In the genomic region with DNA sequence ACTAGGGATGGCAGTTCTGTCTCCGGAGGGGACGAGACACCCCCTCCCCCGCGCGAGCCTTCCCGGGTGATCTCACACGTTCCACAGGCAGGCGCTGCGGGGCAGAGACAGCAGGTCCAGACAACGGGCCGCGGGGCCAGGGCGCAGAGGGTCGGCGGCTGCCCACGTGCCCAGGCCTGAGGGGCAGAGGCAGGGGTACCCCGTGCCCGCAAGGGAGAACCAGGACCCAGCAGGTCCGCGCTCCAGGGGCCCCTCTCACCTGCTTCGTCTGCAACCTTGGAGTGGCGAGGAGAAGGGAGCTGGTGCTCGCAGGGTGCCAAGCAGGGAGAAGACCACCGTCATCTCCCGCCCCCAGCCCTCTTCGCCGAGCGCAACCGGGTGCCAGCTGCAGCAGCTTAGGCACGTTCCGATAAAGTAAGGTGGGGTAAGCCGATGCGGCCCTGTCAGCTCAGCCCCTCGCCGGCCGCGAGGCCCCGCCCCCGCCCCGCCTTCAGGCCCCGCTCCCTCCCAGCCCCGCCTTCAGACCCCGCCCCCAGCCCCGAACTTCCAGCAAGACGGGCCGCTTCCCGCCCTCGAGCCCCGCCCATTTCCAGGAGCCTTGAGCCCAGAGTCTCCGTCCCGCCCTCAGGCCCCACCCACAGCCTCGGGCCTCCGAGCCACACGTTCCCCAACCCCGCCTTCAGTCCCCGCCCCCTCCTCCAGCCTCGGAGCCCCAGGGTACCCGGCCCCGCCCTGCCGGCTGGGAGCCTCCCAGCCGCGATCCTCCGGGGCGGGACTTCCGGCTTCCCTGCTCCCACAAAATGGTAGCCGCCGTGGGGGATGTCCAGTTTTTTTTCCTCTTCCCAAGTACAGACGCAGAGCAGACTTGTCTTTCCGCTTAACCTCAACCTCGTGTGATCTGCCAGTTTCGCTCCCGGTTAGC, we compare ENCODE assay signal across 8 cellular contexts. TPM values are rescaled to one million over a fixed set of nuclear protein-coding genes. Genes with fewer than 3 reads are reported as not detected.
DNase-seq lines count a peak whose midpoint lies in the region; ATAC-seq, FAIRE-seq and TF ChIP-seq lines count a peak whose summit lies in the region.

A gene with protein sequence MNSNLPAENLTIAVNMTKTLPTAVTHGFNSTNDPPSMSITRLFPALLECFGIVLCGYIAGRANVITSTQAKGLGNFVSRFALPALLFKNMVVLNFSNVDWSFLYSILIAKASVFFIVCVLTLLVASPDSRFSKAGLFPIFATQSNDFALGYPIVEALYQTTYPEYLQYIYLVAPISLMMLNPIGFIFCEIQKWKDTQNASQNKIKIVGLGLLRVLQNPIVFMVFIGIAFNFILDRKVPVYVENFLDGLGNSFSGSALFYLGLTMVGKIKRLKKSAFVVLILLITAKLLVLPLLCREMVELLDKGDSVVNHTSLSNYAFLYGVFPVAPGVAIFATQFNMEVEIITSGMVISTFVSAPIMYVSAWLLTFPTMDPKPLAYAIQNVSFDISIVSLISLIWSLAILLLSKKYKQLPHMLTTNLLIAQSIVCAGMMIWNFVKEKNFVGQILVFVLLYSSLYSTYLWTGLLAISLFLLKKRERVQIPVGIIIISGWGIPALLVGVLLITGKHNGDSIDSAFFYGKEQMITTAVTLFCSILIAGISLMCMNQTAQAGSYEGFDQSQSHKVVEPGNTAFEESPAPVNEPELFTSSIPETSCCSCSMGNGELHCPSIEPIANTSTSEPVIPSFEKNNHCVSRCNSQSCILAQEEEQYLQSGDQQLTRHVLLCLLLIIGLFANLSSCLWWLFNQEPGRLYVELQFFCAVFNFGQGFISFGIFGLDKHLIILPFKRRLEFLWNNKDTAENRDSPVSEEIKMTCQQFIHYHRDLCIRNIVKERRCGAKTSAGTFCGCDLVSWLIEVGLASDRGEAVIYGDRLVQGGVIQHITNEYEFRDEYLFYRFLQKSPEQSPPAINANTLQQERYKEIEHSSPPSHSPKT (minus strand): TSS at position 416 of the 922 bp plus-strand sequence. CDS start 5,073 bp downstream, outside the sequence.

- peak within 1 kb of the TSS; percentile 98 for H2AFZ ChIP-seq in smooth muscle cell (ENCODE audit: low read depth)

- peak; percentile 96 for DNase-seq in AG04450 (ENCODE audit: low read depth, low spot score)
- peak; percentile 100 for DNase-seq in NCI-H2227 (lab: John Stamatoyannopoulos, UW; ENCODE audit: unreplicated experiment)
- DNase-seq in WERI-Rb-1, result peak; percentile 99
- DNase-seq in bronchial epithelial cell (ENCODE audit: low read depth), result peak; percentile 91
- DNase-seq in iPS-NIHi7 (ENCODE audit: extremely low spot score), result peak; percentile 99
- peak; percentile 97 for DNase-seq in smooth muscle cell (lab: John Stamatoyannopoulos, UW; ENCODE audit: unreplicated experiment)

- peaks cover 4% of the 10 kb centered on the region for H3K27me3 ChIP-seq in AG04450 (ENCODE audit: control insufficient read depth, insufficient read depth, low read length)
- no peaks in the 10 kb centered on the region for H3K27me3 ChIP-seq in WERI-Rb-1 (ENCODE audit: insufficient read depth, low read depth, severe bottlenecking)
- no peaks in the 10 kb centered on the region for H3K27me3 ChIP-seq in bronchial epithelial cell (ENCODE audit: control insufficient read depth, insufficient read depth, low read length)
- no peaks in the 10 kb centered on the region for H3K27me3 ChIP-seq in smooth muscle cell (ENCODE audit: low read depth)

- CTCF ChIA-PET in AG04450 (lab: Charles Lee), result interaction anchor here (0.9 to 7.5 kb wide), 5 partner anchors 9 to 201 kb away, joined by 3 to 64 read pairs (median 4); no protein-coding TSS in a partner anchor

- H3K9me3 ChIP-seq in AG04450 (ENCODE audit: control insufficient read depth, insufficient read depth, low read length) (no peaks in the 10 kb centered on the region), WERI-Rb-1 (ENCODE audit: severe bottlenecking) (no peaks in the 10 kb centered on the region), smooth muscle cell (replicated peaks; ENCODE audit: low read depth) (no peaks in the 10 kb centered on the region)

- H3K36me3 ChIP-seq in WERI-Rb-1, result no peaks in the 10 kb centered on the region
- H3K36me3 ChIP-seq in bronchial epithelial cell (ENCODE audit: control insufficient read depth, insufficient read depth, low read length), result no peaks in the 10 kb centered on the region
- no peaks in the 10 kb centered on the region for H3K36me3 ChIP-seq in smooth muscle cell (ENCODE audit: low read depth)

- TF ChIP-seq CTCF in AG04450 (IDR thresholded peaks at IDR 0.05; ENCODE audit: low read depth, low read length) (peak; percentile 8; the same call in 1 of the 2 replicates), WERI-Rb-1 (IDR thresholded peaks at IDR 0.05; ENCODE audit: low read depth, low read length) (peak; percentile 34; the same call in 1 of the 2 replicates), bronchial epithelial cell (IDR thresholded peaks at IDR 0.05; ENCODE audit: insufficient read depth, low read length, severe bottlenecking) (peak; percentile 21), smooth muscle cell (IDR thresholded peaks at IDR 0.05; ENCODE audit: borderline replicate concordance, insufficient read depth, poor library complexity, severe bottlenecking) (no peak)

- H3K27ac ChIP-seq in AG04450 (ENCODE audit: low read depth, low read length), result peak within 1 kb of the TSS; percentile 68
- peak within 1 kb of the TSS; percentile 87 for H3K27ac ChIP-seq in WERI-Rb-1
- H3K27ac ChIP-seq in smooth muscle cell (ENCODE audit: low read depth), result peak within 1 kb of the TSS; percentile 69

- no peaks in the 10 kb centered on the region for H3F3A ChIP-seq in smooth muscle cell (ENCODE audit: low read depth)

- H3K4me3 ChIP-seq in AG04450 (ENCODE audit: low read depth, low read length) (peak within 1 kb of the TSS; percentile 90), WERI-Rb-1 (ENCODE audit: low read depth, low read length) (peak within 1 kb of the TSS; percentile 84), bronchial epithelial cell (ENCODE audit: low read depth, low read length) (peak within 1 kb of the TSS; percentile 94), smooth muscle cell (peak within 1 kb of the TSS; percentile 72)

- POLR2A ChIA-PET in AG04450 (lab: Yijun Ruan, JAX), result no interaction called here

- H3K79me2 ChIP-seq in smooth muscle cell (ENCODE audit: low read depth), result no peaks in the 10 kb centered on the region

- H3K4me2 ChIP-seq in smooth muscle cell, result peak within 1 kb of the TSS; percentile 97

- H3K9ac ChIP-seq in smooth muscle cell (ENCODE audit: low read depth), result peak within 1 kb of the TSS; percentile 83

- H4K20me1 ChIP-seq in smooth muscle cell (ENCODE audit: low read depth), result no peaks in the 10 kb centered on the region

- FAIRE-seq in bronchial epithelial cell (lab: Jason Lieb, UNC), result no peak

- peaks cover 3% of the 10 kb centered on the region for H3K4me1 ChIP-seq in smooth muscle cell (ENCODE audit: low read depth)

- 2% methylated on average over 50 of the region's 72 CpGs for WGBS in smooth muscle cell (ENCODE audit: low lambda C conversion rate)

- ATAC-seq in GM18873 (IDR thresholded peaks at IDR 0.05; ENCODE audit: low FRiP score, unreplicated experiment) (peak; percentile 42), HG03135 (IDR thresholded peaks at IDR 0.05; ENCODE audit: unreplicated experiment) (peak; percentile 79)

RNA-seq across cellular contexts. Expression of the gene that starts here (rescaled TPM):
- polyA plus RNA-seq in AG04450 (2011; rRNA removed), result 3.8 and 5.4 TPM in 2 replicates
- 1.9 and 2.7 TPM in 2 replicates for polyA minus RNA-seq in AG04450 (2011; rRNA and poly(A)+ RNA removed)
- total RNA-seq in bronchial epithelial cell, result 1.3 TPM in 2 replicates
- 10.4 and 10.5 TPM in 2 replicates for total RNA-seq in smooth muscle cell
- polyA plus RNA-seq in smooth muscle cell, result 3.3 and 6.9 TPM in 2 replicates

Comparison
In these comparisons a context has a peak if more than half of its experiments do, and no peak if none do; other contexts are left out.
1. Peak in every context shown above with its lines: DNase-seq, ATAC-seq, H3K4me3 ChIP-seq and H3K27ac ChIP-seq.